12 cellular contexts compared by ENCODE assay signal in genomic region chr13:97328222-97328790, GRCh38.
DNase-seq lines count a peak whose midpoint lies in the region; ATAC-seq, FAIRE-seq and TF ChIP-seq lines count a peak whose summit lies in the region.
"Had no signal": no experiment of that assay in that cellular context is flagged by ENCODE, and none has a peak within 500 bp of the region (broad histone marks: within the 10 kb centered on the region; RNA-seq: fewer than 3 reads in every experiment).

No MANE protein-coding gene starts in this region.

- H3K27ac ChIP-seq in upper lobe of right lung (no peak overlapping the region), small intestine (ENCODE audit: low read depth in 1 of 2, low read length in 1 of 2) (no peak overlapping the region)

- intact Hi-C loops in upper lobe of right lung (cut with DNase I): no loop called here

- H3K4me1 Mint-ChIP-seq in endothelial cell (ENCODE audit: unreplicated experiment): peaks cover 60% of the 10 kb centered on the region

- TF ChIP-seq CTCF in endothelial cell (IDR thresholded peaks at IDR 0.05; ENCODE audit: unreplicated experiment): no peak
- TF ChIP-seq CTCF in upper lobe of right lung (IDR thresholded peaks at IDR 0.05): no peak

- DNase-seq in M059J (ENCODE audit: low read depth) (peak; percentile 75), endothelial cell (ENCODE audit: low spot score) (peak; percentile 48), left kidney (ENCODE audit: low read depth, low spot score) (peak; percentile 62), upper lobe of right lung (no peak), GOT3 (lab: John Stamatoyannopoulos, UW) (no peak), small intestine (no peak)
- DNase-seq: activated CD4-positive, CD25-positive, alpha-beta regulatory T cell treated with anti-CD3 and anti-CD28 coated beads, Interleukin-2, amount 50 U/mL, for 72 hours; NCI-H1417 treated with DMSO at 0.1 percent for 48 hours had no signal

- H3K36me3 ChIP-seq in upper lobe of right lung: no peaks in the 10 kb centered on the region
- H3K36me3 ChIP-seq in small intestine (ENCODE audit: control insufficient read depth in 2 of 2, insufficient read depth in 2 of 2, low read length in 2 of 2): no peaks in the 10 kb centered on the region
- H3K36me3 ChIP-seq: tibial nerve had no signal

- H3K4me1 ChIP-seq in upper lobe of right lung (peaks cover 16% of the 10 kb centered on the region), small intestine (ENCODE audit: control insufficient read depth in 2 of 2, insufficient read depth in 1 of 2, low read depth in 1 of 2, low read length in 1 of 2) (no peaks in the 10 kb centered on the region)

- ATAC-seq in upper lobe of right lung: peak; percentile 42
- ATAC-seq in HG03520 (IDR thresholded peaks at IDR 0.05; ENCODE audit: unreplicated experiment): no peak

- peaks cover 5% of the 10 kb centered on the region for H3K9me3 Mint-ChIP-seq in endothelial cell (ENCODE audit: unreplicated experiment)
- H3K9me3 Mint-ChIP-seq: dendritic cell treated with granulocyte-macrophage colony-stimulating factor and Interleukin-4, amounts not matched to agents 40 ng/mL and 50 ng/mL, for 4 days had no signal

- no peaks in the 10 kb centered on the region for H3K27me3 ChIP-seq in upper lobe of right lung
- no peaks in the 10 kb centered on the region for H3K27me3 ChIP-seq in small intestine (ENCODE audit: control insufficient read depth in 2 of 2, insufficient read depth in 2 of 2, low read length in 2 of 2)
- H3K27me3 ChIP-seq: tibial nerve had no signal

- peak overlapping the region; percentile 59 for H3K27ac Mint-ChIP-seq in endothelial cell (ENCODE audit: unreplicated experiment)
- H3K27ac Mint-ChIP-seq: dendritic cell treated with granulocyte-macrophage colony-stimulating factor and Interleukin-4, amounts not matched to agents 40 ng/mL and 50 ng/mL, for 4 days had no signal

- H3K9me3 ChIP-seq in upper lobe of right lung (no peaks in the 10 kb centered on the region), small intestine (ENCODE audit: control insufficient read depth, low read depth) (no peaks in the 10 kb centered on the region)
- H3K9me3 ChIP-seq: tibial nerve had no signal

- no peak overlapping the region for H3K4me3 Mint-ChIP-seq in endothelial cell (ENCODE audit: unreplicated experiment)
- H3K4me3 Mint-ChIP-seq: dendritic cell treated with granulocyte-macrophage colony-stimulating factor and Interleukin-4, amounts not matched to agents 40 ng/mL and 50 ng/mL, for 4 days had no signal

- no peak for FAIRE-seq in small intestine (lab: Jason Lieb, UNC)
- FAIRE-seq: GM12892 had no signal

- H3K4me3 ChIP-seq in upper lobe of right lung: no peak overlapping the region
- no peak overlapping the region for H3K4me3 ChIP-seq in small intestine (ENCODE audit: low read depth in 1 of 2, low read length in 2 of 2)
- H3K4me3 ChIP-seq: tibial nerve had no signal

- H3K36me3 Mint-ChIP-seq in endothelial cell (ENCODE audit: low read depth, unreplicated experiment): peaks cover 21% of the 10 kb centered on the region

- 73 to 92% (median 87%) methylated on average over 12 of the region's 12 CpGs for WGBS in small intestine, 3 donors

- peaks cover 4% of the 10 kb centered on the region for H3K27me3 Mint-ChIP-seq in endothelial cell (ENCODE audit: unreplicated experiment)
- H3K27me3 Mint-ChIP-seq: dendritic cell treated with granulocyte-macrophage colony-stimulating factor and Interleukin-4, amounts not matched to agents 40 ng/mL and 50 ng/mL, for 4 days had no signal

Comparison
In these comparisons a context has a peak if more than half of its experiments do, and no peak if none do; other contexts are left out.
1. DNase-seq: peak in M059J (single experiment), endothelial cell (single experiment) and left kidney (single experiment); none in upper lobe of right lung (single experiment), GOT3 (single experiment) and small intestine (single experiment).